Comparison of ENCODE assay signal across 15 cellular contexts in the genomic region with DNA sequence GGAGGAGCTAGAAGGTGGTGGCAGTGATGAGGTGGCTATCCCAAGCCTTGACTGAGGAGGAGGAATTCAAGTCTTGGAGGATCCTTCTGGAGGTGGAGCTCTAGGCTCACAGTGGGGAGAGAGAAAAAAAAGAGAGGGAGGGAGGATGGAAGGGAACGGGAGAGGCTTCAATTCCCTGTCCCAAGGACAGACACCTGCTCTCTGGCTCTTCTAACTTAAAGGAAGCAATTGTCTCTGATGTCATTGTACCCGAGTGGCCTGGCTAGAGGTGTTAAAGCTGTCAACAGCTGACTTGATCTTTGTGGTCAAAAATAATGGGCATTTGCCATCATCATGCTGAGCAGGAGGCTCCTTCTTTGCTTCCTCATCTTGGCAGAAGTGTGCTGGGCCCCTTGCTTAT. TPM values are rescaled to one million over a fixed set of nuclear protein-coding genes. Genes with fewer than 3 reads are reported as not detected.
A peak's percentile ranks its signal among the peaks of the same experiment; 100 is the strongest.
DNase-seq lines count a peak whose midpoint lies in the region; ATAC-seq and TF ChIP-seq lines count a peak whose summit lies in the region.
"Had no signal": no experiment of that assay in that cellular context is flagged by ENCODE, and none has a peak within 500 bp of the region (broad histone marks: within the 10 kb centered on the region; RNA-seq: fewer than 3 reads in every experiment).

No MANE protein-coding gene starts in this region.

- H3K23me2 ChIP-seq in H9 (ENCODE audit: insufficient read length, low read depth, low read length, poor library complexity, severe bottlenecking), result peaks cover 3% of the 10 kb centered on the region

- H3K14ac ChIP-seq in H9 (ENCODE audit: insufficient read depth, low read length), result no peak overlapping the region

- H2AK5ac ChIP-seq in H9 (ENCODE audit: insufficient read length, low read length), result no peak overlapping the region

- no peak overlapping the region for H3K4me3 ChIP-seq in WERI-Rb-1 (ENCODE audit: low read depth, low read length)

- H3K36me3 Mint-ChIP-seq in brain (peaks cover 37% of the 10 kb centered on the region), progenitor cell of endocrine pancreas (ENCODE audit: insufficient read depth) (no peaks in the 10 kb centered on the region), H9 (ENCODE audit: insufficient read depth in 1 of 3, low read depth in 3 of 3) (no peaks in the 10 kb centered on the region; a peak in 1 of 7 replicates)
- H3K36me3 Mint-ChIP-seq: activated naive CD4-positive, alpha-beta T cell treated with anti-CD3 and anti-CD28 coated beads, Interleukin-2, amount 50 U/mL, for 24 hours had no signal

- H3K9me3 Mint-ChIP-seq in brain (no peaks in the 10 kb centered on the region), progenitor cell of endocrine pancreas (ENCODE audit: low read depth) (no peaks in the 10 kb centered on the region), H9 (no peaks in the 10 kb centered on the region; a peak in 1 of 5 replicates)
- H3K9me3 Mint-ChIP-seq: activated naive CD4-positive, alpha-beta T cell treated with anti-CD3 and anti-CD28 coated beads, Interleukin-2, amount 50 U/mL, for 24 hours had no signal

- H3K4me1 Mint-ChIP-seq in brain, result peaks cover 91% of the 10 kb centered on the region
- peaks cover 31% of the 10 kb centered on the region for H3K4me1 Mint-ChIP-seq in progenitor cell of endocrine pancreas (ENCODE audit: low read depth)
- H3K4me1 Mint-ChIP-seq in H9, result peaks cover 21 to 34% of the 10 kb centered on the region in 2 experiments

- no peak overlapping the region for H2BK12ac ChIP-seq in H9 (ENCODE audit: insufficient read length, low read depth, low read length)

- no peaks in the 10 kb centered on the region for H4K20me1 ChIP-seq in H9 (ENCODE audit: control insufficient read depth, insufficient read depth, insufficient read length)

- H3K18ac ChIP-seq in H9 (ENCODE audit: insufficient read length, low read depth, low read length), result no peak overlapping the region

- no peak overlapping the region for H2BK15ac ChIP-seq in H9 (ENCODE audit: low read depth, low read length)

- H3K27ac Mint-ChIP-seq in brain, result peak overlapping the region; percentile 50 to 91 (median 82)
- H3K27ac Mint-ChIP-seq in progenitor cell of endocrine pancreas, result peak overlapping the region; percentile 36
- H3K27ac Mint-ChIP-seq in H9, result no peak overlapping the region
- H3K27ac Mint-ChIP-seq: activated naive CD4-positive, alpha-beta T cell treated with anti-CD3 and anti-CD28 coated beads, Interleukin-2, amount 50 U/mL, for 24 hours had no signal

- H3K56ac ChIP-seq in H9 (ENCODE audit: insufficient read length, low read depth, low read length), result no peak overlapping the region

- H3K79me2 ChIP-seq in H9 (ENCODE audit: insufficient read depth, low read length), result no peaks in the 10 kb centered on the region

- H3K27ac ChIP-seq in H9 (ENCODE audit: insufficient read length, low read depth, low read length) (no peak overlapping the region), WERI-Rb-1 (no peak overlapping the region)

- H3K4me3 Mint-ChIP-seq in brain (peak overlapping the region; percentile 16 to 72 (median 39)), progenitor cell of endocrine pancreas (ENCODE audit: low read depth) (no peak overlapping the region), H9 (no peak overlapping the region)
- H3K4me3 Mint-ChIP-seq: activated naive CD4-positive, alpha-beta T cell treated with anti-CD3 and anti-CD28 coated beads, Interleukin-2, amount 50 U/mL, for 24 hours had no signal

- WGBS in H9 (ENCODE audit: extremely low coverage, insufficient read length, low lambda C conversion rate), result no CpG with 5 or more reads among the region's 2 CpGs

- POLR2A ChIA-PET in HEK293T (lab: Yijun Ruan, JAX), result no interaction called here

- H2BK20ac ChIP-seq in H9 (ENCODE audit: low read depth, low read length, poor library complexity, severe bottlenecking), result no peak overlapping the region

- no peak overlapping the region for H3K9ac ChIP-seq in H9 (ENCODE audit: extremely low read depth, insufficient read length, low read length)

- no peak overlapping the region for H3K4ac ChIP-seq in H9 (ENCODE audit: low read depth, low read length)

- H2BK120ac ChIP-seq in H9 (ENCODE audit: low read depth, low read length, poor library complexity, severe bottlenecking), result no peak overlapping the region

- CTCF ChIA-PET in HEK293T (lab: Yijun Ruan, JAX), result no interaction called here

- ATAC-seq in HG02938 (IDR thresholded peaks at IDR 0.05; ENCODE audit: unreplicated experiment), result no peak
- ATAC-seq: left cardiac atrium had no signal

- H3K79me1 ChIP-seq in H9 (ENCODE audit: insufficient read depth, low read depth, low read length, poor library complexity, severe bottlenecking), result no peaks in the 10 kb centered on the region

- H3K36me3 ChIP-seq in WERI-Rb-1, result no peaks in the 10 kb centered on the region

- TF ChIP-seq CTCF in brain (conservative IDR thresholded peaks at IDR 0.05) (no peak), progenitor cell of endocrine pancreas (IDR thresholded peaks at IDR 0.05; ENCODE audit: unreplicated experiment) (no peak), H9 (conservative IDR thresholded peaks at IDR 0.05) (no peak), WERI-Rb-1 (IDR thresholded peaks at IDR 0.05; ENCODE audit: low read depth, low read length) (no peak)

- H3K27me3 ChIP-seq in H9 (ENCODE audit: insufficient read depth, low read length), result peaks cover 17% of the 10 kb centered on the region; the same call in 1 of the 2 replicates
- no peaks in the 10 kb centered on the region for H3K27me3 ChIP-seq in WERI-Rb-1 (ENCODE audit: insufficient read depth, low read depth, severe bottlenecking)

- no peak overlapping the region for H3K4me2 ChIP-seq in H9 (ENCODE audit: insufficient read depth, insufficient read length, low read length)

- H2AFZ ChIP-seq in H9 (ENCODE audit: low read length), result no peak overlapping the region

- no peak overlapping the region for H4K5ac ChIP-seq in H9 (ENCODE audit: insufficient read length, low read depth, low read length)

- H2BK5ac ChIP-seq in H9 (ENCODE audit: insufficient read length, low read length), result no peak overlapping the region

- no peak overlapping the region for H4K8ac ChIP-seq in H9 (replicated peaks; ENCODE audit: insufficient read length, low read depth, low read length)

- no peak overlapping the region for H4K91ac ChIP-seq in H9 (ENCODE audit: insufficient read length, low read depth, low read length)

- no peak overlapping the region for H3K23ac ChIP-seq in H9 (ENCODE audit: insufficient read length, low read depth, low read length)

- H3K9me3 ChIP-seq in H9 (ENCODE audit: control insufficient read depth, low read depth, low read length), result no peaks in the 10 kb centered on the region
- H3K9me3 ChIP-seq in WERI-Rb-1 (ENCODE audit: severe bottlenecking), result no peaks in the 10 kb centered on the region

- H3T11ph ChIP-seq in H9 (ENCODE audit: low read length), result no peak overlapping the region

- H3K27me3 Mint-ChIP-seq in brain, result no peaks in the 10 kb centered on the region
- no peaks in the 10 kb centered on the region for H3K27me3 Mint-ChIP-seq in progenitor cell of endocrine pancreas
- H3K27me3 Mint-ChIP-seq in H9 (ENCODE audit: low read depth), result peaks cover 80% of the 10 kb centered on the region
- H3K27me3 Mint-ChIP-seq: activated naive CD4-positive, alpha-beta T cell treated with anti-CD3 and anti-CD28 coated beads, Interleukin-2, amount 50 U/mL, for 24 hours had no signal

- no peaks in the 10 kb centered on the region; the same call in 1 of the 2 replicates for H3K4me1 ChIP-seq in H9 (ENCODE audit: insufficient read depth, low read length)

- peak; percentile 34 for DNase-seq in GF-D8 (lab: John Stamatoyannopoulos, UW)
- peak; percentile 56 for DNase-seq in MV-4-11 (lab: John Stamatoyannopoulos, UW)
- no peak for DNase-seq in progenitor cell of endocrine pancreas (ENCODE audit: low spot score, unreplicated experiment)
- no peak for DNase-seq in H9
- DNase-seq in WERI-Rb-1, result no peak
- no peak for DNase-seq in HEK293T (ENCODE audit: extremely low spot score)
- DNase-seq: activated CD8-positive, alpha-beta memory T cell treated with anti-CD3 and anti-CD28 coated beads, Interleukin-2, amount 50 U/mL, for 4 hours; central memory CD4-positive, alpha-beta T cell; left cardiac atrium; NCI-H2081; NK-92 treated with Interleukin-12 subunit alpha and Interleukin-12 subunit beta, amount 100 ng/mL, for 24 hours; stimulated activated CD4-positive, alpha-beta T cell treated with anti-CD3 and anti-CD28 coated beads, Interleukin-2, amount 100 ng/mL, for 24 hours had no signal

TF ChIP-seq in HEK293T, 16 proteins besides CTCF, POLR2A, EP300 and RAD21:
- no peak for TF ChIP-seq L3MBTL2 (conservative IDR thresholded peaks at IDR 0.05)
- TF ChIP-seq TARDBP (IDR thresholded peaks at IDR 0.05), result no peak
- TF ChIP-seq FOXM1 (IDR thresholded peaks at IDR 0.05; ENCODE audit: borderline replicate concordance), result no peak
- no peak for TF ChIP-seq SUZ12 (IDR thresholded peaks at IDR 0.05)
- TF ChIP-seq HDGF (IDR thresholded peaks at IDR 0.05; ENCODE audit: borderline replicate concordance), result no peak
- no peak for TF ChIP-seq NFRKB (IDR thresholded peaks at IDR 0.05)
- no peak for TF ChIP-seq FOXK2 (IDR thresholded peaks at IDR 0.05)
- no peak for TF ChIP-seq ARNT (IDR thresholded peaks at IDR 0.05)
- TF ChIP-seq, protein P1, sequence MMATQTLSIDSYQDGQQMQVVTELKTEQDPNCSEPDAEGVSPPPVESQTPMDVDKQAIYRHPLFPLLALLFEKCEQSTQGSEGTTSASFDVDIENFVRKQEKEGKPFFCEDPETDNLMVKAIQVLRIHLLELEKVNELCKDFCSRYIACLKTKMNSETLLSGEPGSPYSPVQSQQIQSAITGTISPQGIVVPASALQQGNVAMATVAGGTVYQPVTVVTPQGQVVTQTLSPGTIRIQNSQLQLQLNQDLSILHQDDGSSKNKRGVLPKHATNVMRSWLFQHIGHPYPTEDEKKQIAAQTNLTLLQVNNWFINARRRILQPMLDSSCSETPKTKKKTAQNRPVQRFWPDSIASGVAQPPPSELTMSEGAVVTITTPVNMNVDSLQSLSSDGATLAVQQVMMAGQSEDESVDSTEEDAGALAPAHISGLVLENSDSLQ (IDR thresholded peaks at IDR 0.05), result no peak
- TF ChIP-seq ZNF384 (IDR thresholded peaks at IDR 0.05), result no peak
- TF ChIP-seq SP1 (IDR thresholded peaks at IDR 0.05), result no peak
- TF ChIP-seq FOXA1 (IDR thresholded peaks at IDR 0.05), result no peak
- no peak for TF ChIP-seq LEF1 (IDR thresholded peaks at IDR 0.05; ENCODE audit: borderline replicate concordance)
- no peak for TF ChIP-seq CTBP1 (IDR thresholded peaks at IDR 0.05; ENCODE audit: borderline replicate concordance)
- TF ChIP-seq BHLHE40 (IDR thresholded peaks at IDR 0.05; ENCODE audit: borderline replicate concordance), result no peak
- no peak for TF ChIP-seq ELF4 (IDR thresholded peaks at IDR 0.05)

RNA-seq across cellular contexts. Expression of a gene that starts 8.3 kb away (rescaled TPM):
- 44.0 TPM for polyA plus RNA-seq in brain (ENCODE audit: insufficient read depth, low read depth, low replicate concordance)
- total RNA-seq in progenitor cell of endocrine pancreas (27.6 and 30.6 TPM in 2 replicates), H9 (2021) (5.6 TPM in 2 replicates)

Comparison
In these comparisons a context has a peak if more than half of its experiments do, and no peak if none do; other contexts are left out.
1. DNase-seq: peak in GF-D8 (single experiment) and MV-4-11 (single experiment); none in progenitor cell of endocrine pancreas (single experiment), H9 (single experiment), WERI-Rb-1 (single experiment) and HEK293T (single experiment).
2. H3K27ac Mint-ChIP-seq: peak in brain (5 of 5) and progenitor cell of endocrine pancreas (single experiment); none in H9 (0 of 3).
3. H3K4me3 Mint-ChIP-seq: peak in brain (5 of 5); none in progenitor cell of endocrine pancreas (single experiment) and H9 (0 of 2).